In genomic region chr12:116426391-116427136, GRCh38 we compare ENCODE assay signal across 1 cellular context.
TF ChIP-seq lines count a peak whose summit lies in the region.

No MANE protein-coding gene starts in this region.

TF ChIP-seq in K562, 482 proteins besides CTCF, POLR2A, EP300 and RAD21 (continued from another document and continues in another):
- no peak for TF ChIP-seq PBX2 (CRISPR knock-in tag; IDR thresholded peaks at IDR 0.05; ENCODE audit: low read depth)
- no peak for TF ChIP-seq PBX2 (tag; conservative IDR thresholded peaks at IDR 0.05; ENCODE audit: low read depth)
- TF ChIP-seq CREM (IDR thresholded peaks at IDR 0.05; ENCODE audit: low read depth): no peak
- TF ChIP-seq, protein P1, sequence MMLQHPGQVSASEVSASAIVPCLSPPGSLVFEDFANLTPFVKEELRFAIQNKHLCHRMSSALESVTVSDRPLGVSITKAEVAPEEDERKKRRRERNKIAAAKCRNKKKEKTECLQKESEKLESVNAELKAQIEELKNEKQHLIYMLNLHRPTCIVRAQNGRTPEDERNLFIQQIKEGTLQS (IDR thresholded peaks at IDR 0.05): no peak
- TF ChIP-seq, protein P1 (CRISPR knock-in tag; conservative IDR thresholded peaks at IDR 0.05): no peak
- no peak for TF ChIP-seq ILK (tag; IDR thresholded peaks at IDR 0.05; ENCODE audit: borderline replicate concordance, low read depth)
- TF ChIP-seq PTBP1 (IDR thresholded peaks at IDR 0.05; ENCODE audit: low read depth, low read length): no peak
- TF ChIP-seq MAZ (CRISPR knock-in tag; conservative IDR thresholded peaks at IDR 0.05 in 1 of 2, IDR thresholded peaks at IDR 0.05 in 1 of 2): 0 out of 4 replicates have a peak, but pooled peaks of 1 of the 2 experiments have one; percentile 41
- TF ChIP-seq U2AF2 (optimal IDR thresholded peaks at IDR 0.05; ENCODE audit: low read depth, low read length): no peak
- no peak for TF ChIP-seq HEY1 (CRISPR knock-in tag; IDR thresholded peaks at IDR 0.05; ENCODE audit: borderline replicate concordance)
- no peak for TF ChIP-seq RBM39 (optimal IDR thresholded peaks at IDR 0.05; ENCODE audit: low read depth, low read length)
- no peak for TF ChIP-seq WHSC1 (IDR thresholded peaks at IDR 0.05; ENCODE audit: low read length)
- TF ChIP-seq ZMIZ1 (IDR thresholded peaks at IDR 0.05; ENCODE audit: low read depth in 2 of 2, low read length in 2 of 2): peak in 1 of 2 experiments; percentile 20; a peak in 1 of 4 replicates
- peak; percentile 41; the same call in 1 of the 2 replicates for TF ChIP-seq CC2D1A (IDR thresholded peaks at IDR 0.05)
- no peak for TF ChIP-seq PCBP2 (IDR thresholded peaks at IDR 0.05; ENCODE audit: low read depth, low read length, poor library complexity, severe bottlenecking)
- TF ChIP-seq, protein P2, sequence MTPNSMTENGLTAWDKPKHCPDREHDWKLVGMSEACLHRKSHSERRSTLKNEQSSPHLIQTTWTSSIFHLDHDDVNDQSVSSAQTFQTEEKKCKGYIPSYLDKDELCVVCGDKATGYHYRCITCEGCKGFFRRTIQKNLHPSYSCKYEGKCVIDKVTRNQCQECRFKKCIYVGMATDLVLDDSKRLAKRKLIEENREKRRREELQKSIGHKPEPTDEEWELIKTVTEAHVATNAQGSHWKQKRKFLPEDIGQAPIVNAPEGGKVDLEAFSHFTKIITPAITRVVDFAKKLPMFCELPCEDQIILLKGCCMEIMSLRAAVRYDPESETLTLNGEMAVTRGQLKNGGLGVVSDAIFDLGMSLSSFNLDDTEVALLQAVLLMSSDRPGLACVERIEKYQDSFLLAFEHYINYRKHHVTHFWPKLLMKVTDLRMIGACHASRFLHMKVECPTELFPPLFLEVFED (CRISPR knock-in tag; conservative IDR thresholded peaks at IDR 0.05): no peak
- TF ChIP-seq NEUROD1 (IDR thresholded peaks at IDR 0.05; ENCODE audit: borderline replicate concordance, low read depth, low read length, partially characterized antibody): peak; percentile 22
- TF ChIP-seq MLLT1 (IDR thresholded peaks at IDR 0.05): no peak
- TF ChIP-seq, protein P3, sequence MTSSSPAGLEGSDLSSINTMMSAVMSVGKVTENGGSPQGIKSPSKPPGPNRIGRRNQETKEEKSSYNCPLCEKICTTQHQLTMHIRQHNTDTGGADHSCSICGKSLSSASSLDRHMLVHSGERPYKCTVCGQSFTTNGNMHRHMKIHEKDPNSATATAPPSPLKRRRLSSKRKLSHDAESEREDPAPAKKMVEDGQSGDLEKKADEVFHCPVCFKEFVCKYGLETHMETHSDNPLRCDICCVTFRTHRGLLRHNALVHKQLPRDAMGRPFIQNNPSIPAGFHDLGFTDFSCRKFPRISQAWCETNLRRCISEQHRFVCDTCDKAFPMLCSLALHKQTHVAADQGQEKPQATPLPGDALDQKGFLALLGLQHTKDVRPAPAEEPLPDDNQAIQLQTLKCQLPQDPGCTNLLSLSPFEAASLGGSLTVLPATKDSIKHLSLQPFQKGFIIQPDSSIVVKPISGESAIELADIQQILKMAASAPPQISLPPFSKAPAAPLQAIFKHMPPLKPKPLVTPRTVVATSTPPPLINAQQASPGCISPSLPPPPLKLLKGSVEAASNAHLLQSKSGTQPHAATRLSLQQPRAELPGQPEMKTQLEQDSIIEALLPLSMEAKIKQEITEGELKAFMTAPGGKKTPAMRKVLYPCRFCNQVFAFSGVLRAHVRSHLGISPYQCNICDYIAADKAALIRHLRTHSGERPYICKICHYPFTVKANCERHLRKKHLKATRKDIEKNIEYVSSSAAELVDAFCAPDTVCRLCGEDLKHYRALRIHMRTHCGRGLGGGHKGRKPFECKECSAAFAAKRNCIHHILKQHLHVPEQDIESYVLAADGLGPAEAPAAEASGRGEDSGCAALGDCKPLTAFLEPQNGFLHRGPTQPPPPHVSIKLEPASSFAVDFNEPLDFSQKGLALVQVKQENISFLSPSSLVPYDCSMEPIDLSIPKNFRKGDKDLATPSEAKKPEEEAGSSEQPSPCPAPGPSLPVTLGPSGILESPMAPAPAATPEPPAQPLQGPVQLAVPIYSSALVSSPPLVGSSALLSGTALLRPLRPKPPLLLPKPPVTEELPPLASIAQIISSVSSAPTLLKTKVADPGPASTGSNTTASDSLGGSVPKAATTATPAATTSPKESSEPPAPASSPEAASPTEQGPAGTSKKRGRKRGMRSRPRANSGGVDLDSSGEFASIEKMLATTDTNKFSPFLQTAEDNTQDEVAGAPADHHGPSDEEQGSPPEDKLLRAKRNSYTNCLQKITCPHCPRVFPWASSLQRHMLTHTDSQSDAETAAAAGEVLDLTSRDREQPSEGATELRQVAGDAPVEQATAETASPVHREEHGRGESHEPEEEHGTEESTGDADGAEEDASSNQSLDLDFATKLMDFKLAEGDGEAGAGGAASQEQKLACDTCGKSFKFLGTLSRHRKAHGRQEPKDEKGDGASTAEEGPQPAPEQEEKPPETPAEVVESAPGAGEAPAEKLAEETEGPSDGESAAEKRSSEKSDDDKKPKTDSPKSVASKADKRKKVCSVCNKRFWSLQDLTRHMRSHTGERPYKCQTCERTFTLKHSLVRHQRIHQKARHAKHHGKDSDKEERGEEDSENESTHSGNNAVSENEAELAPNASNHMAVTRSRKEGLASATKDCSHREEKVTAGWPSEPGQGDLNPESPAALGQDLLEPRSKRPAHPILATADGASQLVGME (CRISPR knock-in tag; IDR thresholded peaks at IDR 0.05): no peak
- TF ChIP-seq ZNF217 (CRISPR knock-in tag; IDR thresholded peaks at IDR 0.05): no peak
- no peak for TF ChIP-seq SRSF3 (IDR thresholded peaks at IDR 0.05; ENCODE audit: insufficient read depth, low read length)
- no peak for TF ChIP-seq ZNF41 (CRISPR knock-in tag; conservative IDR thresholded peaks at IDR 0.05)
- TF ChIP-seq ZNF584 (CRISPR knock-in tag; IDR thresholded peaks at IDR 0.05; ENCODE audit: low read depth): no peak
- TF ChIP-seq PHF20 (IDR thresholded peaks at IDR 0.05; ENCODE audit: partially characterized antibody): no peak
- no peak for TF ChIP-seq TRIM25 (IDR thresholded peaks at IDR 0.05; ENCODE audit: borderline replicate concordance)
- TF ChIP-seq ZBTB7A (IDR thresholded peaks at IDR 0.05; ENCODE audit: borderline replicate concordance, control insufficient read depth, low read depth, low read length): peak; percentile 65
- TF ChIP-seq ZNF175 (CRISPR knock-in tag; IDR thresholded peaks at IDR 0.05; ENCODE audit: low read depth): no peak
- no peak for TF ChIP-seq ZNF668 (CRISPR knock-in tag; IDR thresholded peaks at IDR 0.05)
- no peak for TF ChIP-seq HNRNPH1 (optimal IDR thresholded peaks at IDR 0.05; ENCODE audit: low read depth, low read length)
